In genomic region chr11:88484873-88485621, GRCh38 we compare ENCODE assay signal across 1 cellular context.
A peak's percentile ranks its signal among the peaks of the same experiment; 100 is the strongest.
TF ChIP-seq lines count a peak whose summit lies in the region.

No MANE protein-coding gene starts in this region.

TF ChIP-seq in K562, 482 proteins besides CTCF, POLR2A, EP300 and RAD21 (continued from another document):
- no peak for TF ChIP-seq SMAD3 (CRISPR knock-in tag; conservative IDR thresholded peaks at IDR 0.05)
- TF ChIP-seq, protein P1, sequence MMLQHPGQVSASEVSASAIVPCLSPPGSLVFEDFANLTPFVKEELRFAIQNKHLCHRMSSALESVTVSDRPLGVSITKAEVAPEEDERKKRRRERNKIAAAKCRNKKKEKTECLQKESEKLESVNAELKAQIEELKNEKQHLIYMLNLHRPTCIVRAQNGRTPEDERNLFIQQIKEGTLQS (IDR thresholded peaks at IDR 0.05), result peak; percentile 53
- TF ChIP-seq, protein P1 (CRISPR knock-in tag; conservative IDR thresholded peaks at IDR 0.05), result no peak
- no peak for TF ChIP-seq ILK (tag; IDR thresholded peaks at IDR 0.05; ENCODE audit: borderline replicate concordance, low read depth)
- TF ChIP-seq NFYB (IDR thresholded peaks at IDR 0.05; ENCODE audit: extremely low read depth, insufficient read length), result no peak
- peak; percentile 19; the same call in 1 of the 2 replicates for TF ChIP-seq RB1 (IDR thresholded peaks at IDR 0.05; ENCODE audit: low read depth)
- no peak for TF ChIP-seq SMAD2 (IDR thresholded peaks at IDR 0.05; ENCODE audit: low read depth, low read length)
- TF ChIP-seq ETV1 (tag; conservative IDR thresholded peaks at IDR 0.05; ENCODE audit: low read depth), result no peak
- TF ChIP-seq TAF15 (IDR thresholded peaks at IDR 0.05; ENCODE audit: low read depth, low read length), result no peak
- TF ChIP-seq CXXC5 (CRISPR knock-in tag; IDR thresholded peaks at IDR 0.05), result peak; percentile 11; the same call in 1 of the 2 replicates
- TF ChIP-seq DEAF1 (CRISPR knock-in tag; IDR thresholded peaks at IDR 0.05), result peak; percentile 28; the same call in 1 of the 2 replicates
- TF ChIP-seq NR2C2 (CRISPR knock-in tag; IDR thresholded peaks at IDR 0.05), result no peak
- TF ChIP-seq NR2C2 (tag; IDR thresholded peaks at IDR 0.05), result peak; percentile 32; the same call in 1 of the 2 replicates
- TF ChIP-seq DACH1 (IDR thresholded peaks at IDR 0.05; ENCODE audit: partially characterized antibody), result no peak
- no peak for TF ChIP-seq JUN (IDR thresholded peaks at IDR 0.05; ENCODE audit: borderline replicate concordance, low read depth, low read length)
- TF ChIP-seq JUN (CRISPR knock-in tag; IDR thresholded peaks at IDR 0.05; ENCODE audit: borderline replicate concordance), result no peak
- no peak for TF ChIP-seq ZNF354B (CRISPR knock-in tag; IDR thresholded peaks at IDR 0.05)
- TF ChIP-seq MCM5 (IDR thresholded peaks at IDR 0.05; ENCODE audit: low read depth), result no peak
TF ChIP-seq in K562: peak in this region for 40.
